ENCODE assay signal across 15 cellular contexts in genomic region chr15:60000824-60001641, GRCh38. TPM values are rescaled to one million over a fixed set of nuclear protein-coding genes. Genes with fewer than 3 reads are reported as not detected.
A peak's percentile ranks its signal among the peaks of the same experiment; 100 is the strongest.
DNase-seq lines count a peak whose midpoint lies in the region; ATAC-seq lines count a peak whose summit lies in the region.
"Had no signal": no experiment of that assay in that cellular context is flagged by ENCODE, and none has a peak within 500 bp of the region (broad histone marks: within the 10 kb centered on the region; RNA-seq: fewer than 3 reads in every experiment).

No MANE protein-coding gene starts in this region.

- H3K9me3 Mint-ChIP-seq in activated naive CD8-positive, alpha-beta T cell treated with anti-CD3 and anti-CD28 coated beads, Interleukin-2, amount 10 ng/mL, durations not matched to agents 7 days and 5 days: peaks cover 5% of the 10 kb centered on the region
- H3K9me3 Mint-ChIP-seq in naive thymus-derived CD4-positive, alpha-beta T cell: peaks cover 0 to 46% (median 17%) of the 10 kb centered on the region in 11 donors

- no peaks in the 10 kb centered on the region for H3K36me3 ChIP-seq in naive thymus-derived CD4-positive, alpha-beta T cell (ENCODE audit: control insufficient read depth in 2 of 3, insufficient read depth in 3 of 3, low read length in 3 of 3)

- peaks cover 23 to 37% of the 10 kb centered on the region in 2 donors for H3K4me1 ChIP-seq in naive thymus-derived CD4-positive, alpha-beta T cell (ENCODE audit: control insufficient read depth in 2 of 2, insufficient read depth in 2 of 2, low read length in 2 of 2)

- peaks cover 8% of the 10 kb centered on the region for H3K36me3 Mint-ChIP-seq in activated naive CD8-positive, alpha-beta T cell treated with anti-CD3 and anti-CD28 coated beads, Interleukin-2, amount 10 ng/mL, durations not matched to agents 7 days and 5 days
- peaks cover 0 to 12% (median 8%) of the 10 kb centered on the region in 5 donors for H3K36me3 Mint-ChIP-seq in naive thymus-derived CD4-positive, alpha-beta T cell

- peak overlapping the region; percentile 59 for H3K27ac Mint-ChIP-seq in activated naive CD8-positive, alpha-beta T cell treated with anti-CD3 and anti-CD28 coated beads, Interleukin-2, amount 10 ng/mL, durations not matched to agents 7 days and 5 days
- peak overlapping the region in 8 of 9 donors; percentile 43 to 88 (median 78) for H3K27ac Mint-ChIP-seq in naive thymus-derived CD4-positive, alpha-beta T cell
- H3K27ac Mint-ChIP-seq: activated B cell treated with CpG ODN at 0.5 μM for 24 hours had no signal

- intact Hi-C loops in naive thymus-derived CD4-positive, alpha-beta T cell (cut with micrococcal nuclease): no loop called here

- H3K4me3 ChIP-seq in naive thymus-derived CD4-positive, alpha-beta T cell (ENCODE audit: low read length): no peak overlapping the region

- no peak for ATAC-seq in activated naive CD8-positive, alpha-beta T cell treated with anti-CD3 and anti-CD28 coated beads, Interleukin-2, amount 10 ng/mL, durations not matched to agents 7 days and 5 days (ENCODE audit: low read depth)
- ATAC-seq in naive thymus-derived CD4-positive, alpha-beta T cell: no peak
- ATAC-seq in HG03045 (IDR thresholded peaks at IDR 0.05; ENCODE audit: unreplicated experiment): no peak
- no peak for ATAC-seq in HG03095 (IDR thresholded peaks at IDR 0.05; ENCODE audit: unreplicated experiment)
- ATAC-seq: naive thymus-derived CD8-positive, alpha-beta T cell; sciatic nerve had no signal

- H3K4me3 Mint-ChIP-seq in activated naive CD8-positive, alpha-beta T cell treated with anti-CD3 and anti-CD28 coated beads, Interleukin-2, amount 10 ng/mL, durations not matched to agents 7 days and 5 days: peak overlapping the region; percentile 45
- peak overlapping the region in 6 of 10 donors; percentile 4 to 41 (median 21) for H3K4me3 Mint-ChIP-seq in naive thymus-derived CD4-positive, alpha-beta T cell
- H3K4me3 Mint-ChIP-seq: activated B cell treated with CpG ODN at 0.5 μM for 24 hours had no signal

- H3K27me3 Mint-ChIP-seq in activated naive CD8-positive, alpha-beta T cell treated with anti-CD3 and anti-CD28 coated beads, Interleukin-2, amount 10 ng/mL, durations not matched to agents 7 days and 5 days: peaks cover 88% of the 10 kb centered on the region
- peaks cover 74 to 96% (median 90%) of the 10 kb centered on the region in 5 donors for H3K27me3 Mint-ChIP-seq in naive thymus-derived CD4-positive, alpha-beta T cell

- POLR2A ChIA-PET in activated naive CD8-positive, alpha-beta T cell treated with anti-CD3 and anti-CD28 coated beads, Interleukin-2, amount 10 ng/mL, durations not matched to agents 7 days and 5 days (lab: Charles Lee): no interaction called here
- POLR2A ChIA-PET in naive thymus-derived CD4-positive, alpha-beta T cell (lab: Charles Lee): no interaction called here

- H3K9me3 ChIP-seq in naive thymus-derived CD4-positive, alpha-beta T cell (ENCODE audit: control insufficient read depth in 2 of 3, low read length in 3 of 3): peaks cover 0 to 15% (median 0%) of the 10 kb centered on the region in 3 experiments

- peaks cover 62% of the 10 kb centered on the region for H3K4me1 Mint-ChIP-seq in activated naive CD8-positive, alpha-beta T cell treated with anti-CD3 and anti-CD28 coated beads, Interleukin-2, amount 10 ng/mL, durations not matched to agents 7 days and 5 days
- peaks cover 30 to 81% (median 59%) of the 10 kb centered on the region in 7 donors for H3K4me1 Mint-ChIP-seq in naive thymus-derived CD4-positive, alpha-beta T cell

- no peak overlapping the region for H3K27ac ChIP-seq in naive thymus-derived CD4-positive, alpha-beta T cell (ENCODE audit: low read depth, low read length)

- DNase-seq in SHP77 treated with DMSO at 0.1 percent for 48 hours (lab: John Stamatoyannopoulos, UW) (peak; percentile 7), SHP77 (lab: John Stamatoyannopoulos, UW) (no peak), DMS79 treated with DMSO at 0.1 percent for 48 hours (lab: John Stamatoyannopoulos, UW) (peak; percentile 64)
- DNase-seq in activated naive CD8-positive, alpha-beta T cell treated with anti-CD3 and anti-CD28 coated beads, Interleukin-2, amount 10 ng/mL, durations not matched to agents 7 days and 5 days: no peak
- peak in 1 of 9 donors; percentile 23 for DNase-seq in naive thymus-derived CD4-positive, alpha-beta T cell
- no peak for DNase-seq in activated CD4-positive, CD25-positive, alpha-beta regulatory T cell treated with anti-CD3 and anti-CD28 coated beads, Interleukin-2, amount 50 U/mL, for 72 hours
- DNase-seq: activated B cell treated with CpG ODN at 0.5 μM for 24 hours; IMR-90; stimulated activated CD4-positive, alpha-beta T cell treated with anti-CD3 and anti-CD28 coated beads, Interleukin-4, amount 100 ng/mL, for 4 hours had no signal

- CTCF ChIA-PET in naive thymus-derived CD4-positive, alpha-beta T cell (lab: Charles Lee): no interaction called here

- peaks cover 23 to 95% of the 10 kb centered on the region in 2 donors for H3K27me3 ChIP-seq in naive thymus-derived CD4-positive, alpha-beta T cell (ENCODE audit: control insufficient read depth in 2 of 2, insufficient read depth in 2 of 2, low read length in 2 of 2)

RNA-seq across cellular contexts. Expression of gene FOXB1, which starts 3.1 kb away (rescaled TPM):
- under 1 TPM; 0.74 to 0.78 TPM for total RNA-seq in activated naive CD8-positive, alpha-beta T cell treated with anti-CD3 and anti-CD28 coated beads, Interleukin-2, amount 10 ng/mL, durations not matched to agents 7 days and 5 days
- total RNA-seq in naive thymus-derived CD4-positive, alpha-beta T cell: under 1 TPM in 4 of 5 experiments, not detected in 1; 0.12 to 0.97 (median 0.27) TPM
- under 1 TPM in 1 of 2 donors, not detected in 1; 0.91 TPM for polyA plus RNA-seq in naive thymus-derived CD4-positive, alpha-beta T cell
- total RNA-seq: activated B cell treated with CpG ODN at 0.5 μM for 24 hours, epithelial cell of proximal tubule, IMR-90, left lobe of liver, sciatic nerve had no signal
- polyA plus RNA-seq: IMR-90 had no signal

Comparison
In these comparisons a context has a peak if more than half of its experiments do, and no peak if none do; other contexts are left out.
1. DNase-seq: peak in SHP77 treated with DMSO at 0.1 percent for 48 hours (single experiment) and DMS79 treated with DMSO at 0.1 percent for 48 hours (single experiment); none in SHP77 (0 of 2), activated naive CD8-positive, alpha-beta T cell treated with anti-CD3 and anti-CD28 coated beads, Interleukin-2, amount 10 ng/mL, durations not matched to agents 7 days and 5 days (single experiment) and activated CD4-positive, CD25-positive, alpha-beta regulatory T cell treated with anti-CD3 and anti-CD28 coated beads, Interleukin-2, amount 50 U/mL, for 72 hours (single experiment).